In genomic region chr18:67385455-67385854, GRCh38 we compare ENCODE assay signal across 1 cellular context.
A peak's percentile ranks its signal among the peaks of the same experiment; 100 is the strongest.
TF ChIP-seq lines count a peak whose summit lies in the region.

No MANE protein-coding gene starts in this region.

TF ChIP-seq in HepG2, 621 proteins besides CTCF, POLR2A, EP300 and RAD21 (continued from another document):
- TF ChIP-seq SOX13 (IDR thresholded peaks at IDR 0.05) = no peak; the same call in 1 of the 2 replicates
- TF ChIP-seq SOX13 (CRISPR knock-in tag; conservative IDR thresholded peaks at IDR 0.05 in 1 of 2, IDR thresholded peaks at IDR 0.05 in 1 of 2) = peak in 1 of 2 experiments; percentile 85; a peak in 2 of 4 replicates
- TF ChIP-seq ZNF503 (CRISPR knock-in tag; IDR thresholded peaks at IDR 0.05) = no peak
- no peak for TF ChIP-seq DZIP1 (CRISPR knock-in tag; IDR thresholded peaks at IDR 0.05)
- TF ChIP-seq FOXP1 (IDR thresholded peaks at IDR 0.05) = no peak
- TF ChIP-seq FOXP1 (CRISPR knock-in tag; IDR thresholded peaks at IDR 0.05) = peak; percentile 61; the same call in 1 of the 2 replicates
- TF ChIP-seq FOXA3 (CRISPR knock-in tag; IDR thresholded peaks at IDR 0.05) = 0 out of 2 replicates have a peak, but pooled peaks have one; percentile 37
- no peak for TF ChIP-seq KDM3A (CRISPR knock-in tag; IDR thresholded peaks at IDR 0.05; ENCODE audit: low read depth)
- TF ChIP-seq BCL6 (CRISPR knock-in tag; IDR thresholded peaks at IDR 0.05) = peak; percentile 94
- TF ChIP-seq DRAP1 (CRISPR knock-in tag; IDR thresholded peaks at IDR 0.05) = no peak
- TF ChIP-seq ZNF362 (CRISPR knock-in tag; IDR thresholded peaks at IDR 0.05; ENCODE audit: borderline replicate concordance) = peak; percentile 75; the same call in 1 of the 2 replicates
- 0 out of 2 replicates have a peak, but pooled peaks have one; percentile 26 for TF ChIP-seq FOXP4 (CRISPR knock-in tag; IDR thresholded peaks at IDR 0.05)
- TF ChIP-seq ZNF30 (CRISPR knock-in tag; IDR thresholded peaks at IDR 0.05) = no peak
- TF ChIP-seq PBX2 (CRISPR knock-in tag; IDR thresholded peaks at IDR 0.05) = no peak
- TF ChIP-seq RARA (CRISPR knock-in tag; IDR thresholded peaks at IDR 0.05) = peak; percentile 69
- no peak for TF ChIP-seq JDP2 (CRISPR knock-in tag; IDR thresholded peaks at IDR 0.05; ENCODE audit: borderline replicate concordance)
- 0 out of 2 replicates have a peak, but pooled peaks have one; percentile 7 for TF ChIP-seq MIER3 (CRISPR knock-in tag; IDR thresholded peaks at IDR 0.05; ENCODE audit: borderline replicate concordance)
- peak; percentile 6; the same call in 1 of the 2 replicates for TF ChIP-seq HNF4G (IDR thresholded peaks at IDR 0.05; ENCODE audit: borderline replicate concordance, low read depth, low read length)
- no peak for TF ChIP-seq HNF4G (CRISPR knock-in tag; IDR thresholded peaks at IDR 0.05; ENCODE audit: borderline replicate concordance, low read depth)
- no peak for TF ChIP-seq ZNF33A (CRISPR knock-in tag; IDR thresholded peaks at IDR 0.05; ENCODE audit: borderline replicate concordance)
- no peak for TF ChIP-seq ZNF414 (CRISPR knock-in tag; IDR thresholded peaks at IDR 0.05)
- TF ChIP-seq TEAD3 (CRISPR knock-in tag; optimal IDR thresholded peaks at IDR 0.05; ENCODE audit: borderline replicate concordance) = peak; percentile 26
- TF ChIP-seq ZNF331 (CRISPR knock-in tag; IDR thresholded peaks at IDR 0.05) = no peak
- no peak for TF ChIP-seq TARDBP (CRISPR knock-in tag; IDR thresholded peaks at IDR 0.05)
- TF ChIP-seq MTA1 (CRISPR knock-in tag; IDR thresholded peaks at IDR 0.05; ENCODE audit: borderline replicate concordance) = no peak
- 0 out of 2 replicates have a peak, but pooled peaks have one; percentile 8 for TF ChIP-seq MAX (IDR thresholded peaks at IDR 0.05)
- TF ChIP-seq THAP11 (CRISPR knock-in tag; IDR thresholded peaks at IDR 0.05) = 0 out of 2 replicates have a peak, but pooled peaks have one; percentile 5
- TF ChIP-seq SIN3B (IDR thresholded peaks at IDR 0.05; ENCODE audit: low read length) = no peak
- peak; percentile 45; the same call in 1 of the 2 replicates for TF ChIP-seq ARID5B (CRISPR knock-in tag; IDR thresholded peaks at IDR 0.05)
- TF ChIP-seq SRF (IDR thresholded peaks at IDR 0.05; ENCODE audit: low read depth, low read length) = 0 out of 2 replicates have a peak, but pooled peaks have one; percentile 35
- no peak for TF ChIP-seq CENPX (CRISPR knock-in tag; IDR thresholded peaks at IDR 0.05)
- no peak for TF ChIP-seq ZNF784 (CRISPR knock-in tag; IDR thresholded peaks at IDR 0.05; ENCODE audit: borderline replicate concordance)
- no peak for TF ChIP-seq ZNF878 (CRISPR knock-in tag; IDR thresholded peaks at IDR 0.05)
- TF ChIP-seq FOSL2 (CRISPR knock-in tag; IDR thresholded peaks at IDR 0.05) = 0 out of 2 replicates have a peak, but pooled peaks have one; percentile 50
- TF ChIP-seq ZNF20 (CRISPR knock-in tag; IDR thresholded peaks at IDR 0.05) = no peak
- 0 out of 2 replicates have a peak, but pooled peaks have one; percentile 8 for TF ChIP-seq KMT2B (CRISPR knock-in tag; IDR thresholded peaks at IDR 0.05)
- TF ChIP-seq NFATC3 (CRISPR knock-in tag; IDR thresholded peaks at IDR 0.05) = no peak
- no peak for TF ChIP-seq EZH2 (conservative IDR thresholded peaks at IDR 0.05; ENCODE audit: low read depth, low read length)
- TF ChIP-seq SAP130 (CRISPR knock-in tag; IDR thresholded peaks at IDR 0.05; ENCODE audit: low read depth) = 0 out of 2 replicates have a peak, but pooled peaks have one; percentile 8
- TF ChIP-seq HNF4A (CRISPR knock-in tag; IDR thresholded peaks at IDR 0.05) = peak; percentile 57
- no peak for TF ChIP-seq HOXD1 (CRISPR knock-in tag; IDR thresholded peaks at IDR 0.05)
- TF ChIP-seq ZNF605 (CRISPR knock-in tag; IDR thresholded peaks at IDR 0.05) = no peak
- TF ChIP-seq ZC3H4 (CRISPR knock-in tag; IDR thresholded peaks at IDR 0.05; ENCODE audit: borderline replicate concordance) = no peak
- TF ChIP-seq FOXK1 (CRISPR knock-in tag; IDR thresholded peaks at IDR 0.05; ENCODE audit: borderline replicate concordance, low read depth) = peak; percentile 8; the same call in 1 of the 2 replicates
